Comparison of ENCODE assay signal across 8 cellular contexts in the genomic region with DNA sequence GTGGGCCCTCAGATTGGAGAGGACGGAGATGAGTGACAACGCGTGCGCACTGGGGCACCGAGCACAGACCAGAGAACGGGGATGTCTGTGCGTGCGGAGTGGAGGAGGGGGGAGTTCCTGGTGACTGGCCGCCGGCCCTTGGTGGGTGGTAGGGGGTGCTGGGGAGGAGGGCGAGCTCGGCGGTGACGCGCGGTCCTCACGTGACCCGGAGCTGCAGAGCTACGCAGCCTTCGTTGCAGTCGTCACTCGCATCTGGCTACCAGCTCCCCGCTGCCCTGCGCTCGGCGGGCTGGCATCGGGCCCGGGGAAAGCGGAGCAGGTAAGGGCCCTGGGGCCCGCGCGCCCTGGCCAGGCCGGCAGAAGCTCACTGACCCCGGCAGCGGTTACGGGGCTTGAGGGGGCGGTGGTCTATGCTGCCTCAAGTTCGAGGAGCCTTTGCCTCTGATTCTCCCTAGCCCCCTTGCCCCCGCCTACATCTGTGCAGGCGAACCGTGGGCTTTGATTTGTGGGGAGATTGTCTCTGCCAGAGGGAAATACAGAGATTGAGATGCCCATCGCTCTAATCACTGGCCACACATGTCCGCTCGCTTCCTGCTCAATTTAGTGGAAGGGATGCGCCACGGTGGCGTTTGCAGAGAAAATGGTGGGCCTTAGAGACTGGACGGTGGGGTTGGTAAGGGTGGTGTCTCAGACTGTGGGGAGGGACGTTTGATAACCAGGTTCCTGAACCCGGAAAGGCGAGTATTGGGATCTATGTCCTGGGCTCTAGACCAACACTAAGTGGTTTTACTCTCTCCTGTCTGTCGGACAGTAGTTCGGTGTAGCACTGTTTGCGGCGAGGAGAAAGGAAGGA. TPM values are rescaled to one million over a fixed set of nuclear protein-coding genes. Genes with fewer than 3 reads are reported as not detected.
DNase-seq lines count a peak whose midpoint lies in the region; ATAC-seq, FAIRE-seq and TF ChIP-seq lines count a peak whose summit lies in the region.

A gene (plus strand): TSS at position 245 of the 853 bp plus-strand sequence. CDS start 3,134 bp downstream, outside the sequence.

- H3K9ac ChIP-seq in H1 (replicated peaks in 1 of 4; ENCODE audit: extremely low read depth in 1 of 4, low read depth in 3 of 4, low read length in 3 of 4), result peak within 1 kb of the TSS; percentile 51 to 83 (median 70)

- no peak within 1 kb of the TSS for H4K91ac ChIP-seq in H1 (replicated peaks; ENCODE audit: insufficient read length, low read length)

- no peaks in the 10 kb centered on the region for H3K9me3 ChIP-seq in H1 (ENCODE audit: insufficient read depth in 2 of 2, low read depth in 1 of 2, low read length in 1 of 2)

- no peak within 1 kb of the TSS for H3K23ac ChIP-seq in H1 (ENCODE audit: insufficient read length)

- H3K4me1 Mint-ChIP-seq in activated CD8-positive, alpha-beta T cell treated with anti-CD3 and anti-CD28 coated beads for 36 hours (ENCODE audit: low read depth), result peaks cover 7% of the 10 kb centered on the region
- peaks cover 14% of the 10 kb centered on the region for H3K4me1 Mint-ChIP-seq in mesothelial cell of epicardium

- H4K8ac ChIP-seq in H1 (ENCODE audit: extremely low read depth, insufficient read depth, low read length), result 0 out of 2 replicates have a peak within 1 kb of the TSS, but pooled peaks have one; percentile 35

- H3K4me3 Mint-ChIP-seq in activated CD8-positive, alpha-beta T cell treated with anti-CD3 and anti-CD28 coated beads for 36 hours, result peak within 1 kb of the TSS; percentile 76
- peak within 1 kb of the TSS; percentile 74 for H3K4me3 Mint-ChIP-seq in mesothelial cell of epicardium

- peak in 1 of 2 experiments; percentile 60; a peak in 1 of 3 replicates for TF ChIP-seq POLR2A in H1 (IDR thresholded peaks at IDR 0.05; ENCODE audit: control extremely low read depth in 1 of 2, low read depth in 2 of 2, low read length in 2 of 2)

- H3K4me3 ChIP-seq in H1 (ENCODE audit: extremely low read depth in 1 of 4, insufficient read depth in 2 of 4, low read depth in 3 of 4, low read length in 4 of 4), result peak within 1 kb of the TSS; percentile 50 to 76 (median 66)

- TF ChIP-seq EP300 in H1 (IDR thresholded peaks at IDR 0.05; ENCODE audit: borderline replicate concordance in 1 of 2, low read depth in 2 of 2, low read length in 2 of 2), result no peak

- no peak within 1 kb of the TSS for H3K27ac ChIP-seq in H1 (ENCODE audit: low read depth, low read length)

- peaks cover 0 to 3% (median 0%) of the 10 kb centered on the region in 4 experiments; a peak in 2 of 7 replicates for H3K4me1 ChIP-seq in H1 (replicated peaks in 1 of 4; ENCODE audit: control insufficient read depth in 3 of 4, insufficient read depth in 4 of 4, low read length in 3 of 4)

- no peak within 1 kb of the TSS for H2BK20ac ChIP-seq in H1 (ENCODE audit: low read length)

- CTCF ChIA-PET in activated CD8-positive, alpha-beta T cell treated with anti-CD3 and anti-CD28 coated beads for 36 hours (lab: Charles Lee), result no interaction called here
- CTCF ChIA-PET in H1 (lab: Charles Lee; ENCODE audit: partially characterized antibody), result interaction anchor here (1.1 kb wide), 1 partner anchor 70 kb away, joined by 3 read pairs; no protein-coding TSS in a partner anchor

- DNase-seq in ELF-1 (ENCODE audit: low read depth, low spot score) (peak; percentile 78), NCI-H2029 (lab: John Stamatoyannopoulos, UW) (peak; percentile 13), H1 (ENCODE audit: low read depth in 1 of 2, low spot score in 2 of 2) (peak; percentile 41 to 73), mesothelial cell of epicardium (ENCODE audit: low spot score in 2 of 2, unreplicated experiment in 2 of 2) (peak; percentile 48 to 64), COLO668 (lab: John Stamatoyannopoulos, UW; ENCODE audit: unreplicated experiment) (no peak)
- peak; percentile 60 for DNase-seq in activated CD8-positive, alpha-beta T cell treated with anti-CD3 and anti-CD28 coated beads for 36 hours
- DNase-seq in stimulated activated CD8-positive, alpha-beta memory T cell treated with anti-CD3 and anti-CD28 coated beads, Interleukin-15, amount 100 ng/mL, for 4 hours (ENCODE audit: low read depth in 2 of 2), result peak; percentile 1 to 2

- POLR2A ChIA-PET in activated CD8-positive, alpha-beta T cell treated with anti-CD3 and anti-CD28 coated beads for 36 hours (lab: Charles Lee), result no interaction called here
- POLR2A ChIA-PET in H1 (lab: Charles Lee; ENCODE audit: partially characterized antibody), result interaction anchor here (0.8 to 1.9 kb wide), 3 partner anchors 9 to 25 kb away, joined by 3 to 5 read pairs (median 5); no protein-coding TSS in a partner anchor

- H2AFZ ChIP-seq in H1 (ENCODE audit: low read length), result peak within 1 kb of the TSS; percentile 76

- peaks cover 0 to 14% (median 2%) of the 10 kb centered on the region in 4 experiments; a peak in 3 of 8 replicates for H3K36me3 ChIP-seq in H1 (ENCODE audit: control insufficient read depth in 2 of 4, insufficient read depth in 4 of 4, low read length in 3 of 4)

- ATAC-seq in activated CD8-positive, alpha-beta T cell treated with anti-CD3 and anti-CD28 coated beads for 36 hours, result peak; percentile 90
- no peak for ATAC-seq in HG03460 (IDR thresholded peaks at IDR 0.05; ENCODE audit: unreplicated experiment)

- peak within 1 kb of the TSS; percentile 4 for H3K4ac ChIP-seq in H1 (replicated peaks; ENCODE audit: insufficient read length, low read depth, low read length)

- H4K20me1 ChIP-seq in H1 (replicated peaks in 1 of 2; ENCODE audit: control insufficient read depth in 1 of 2, insufficient read depth in 2 of 2, low read length in 2 of 2), result peaks cover 0 to 1% of the 10 kb centered on the region in 2 experiments

- H2BK12ac ChIP-seq in H1 (ENCODE audit: low read depth, low read length), result no peak within 1 kb of the TSS

- no peaks in the 10 kb centered on the region for H3K79me1 ChIP-seq in H1 (ENCODE audit: low read depth, low read length)

- peak within 1 kb of the TSS; percentile 88 to 93 for H3K4me2 ChIP-seq in H1 (ENCODE audit: insufficient read depth in 1 of 2, low read depth in 2 of 2, low read length in 2 of 2)

- H3K36me3 Mint-ChIP-seq in activated CD8-positive, alpha-beta T cell treated with anti-CD3 and anti-CD28 coated beads for 36 hours (ENCODE audit: low read depth), result peaks cover 2% of the 10 kb centered on the region
- H3K36me3 Mint-ChIP-seq in mesothelial cell of epicardium, result peaks cover 15% of the 10 kb centered on the region

- H3K18ac ChIP-seq in H1 (ENCODE audit: extremely low read depth, low read length), result no peak within 1 kb of the TSS

- H2BK5ac ChIP-seq in H1 (ENCODE audit: low read depth, low read length), result no peak within 1 kb of the TSS

- peak within 1 kb of the TSS; percentile 25 for H3K27ac Mint-ChIP-seq in activated CD8-positive, alpha-beta T cell treated with anti-CD3 and anti-CD28 coated beads for 36 hours
- H3K27ac Mint-ChIP-seq in mesothelial cell of epicardium, result peak within 1 kb of the TSS; percentile 91

- no peaks in the 10 kb centered on the region for H3K9me3 Mint-ChIP-seq in activated CD8-positive, alpha-beta T cell treated with anti-CD3 and anti-CD28 coated beads for 36 hours
- peaks cover 14% of the 10 kb centered on the region for H3K9me3 Mint-ChIP-seq in mesothelial cell of epicardium

- no peak for TF ChIP-seq RAD21 in H1 (IDR thresholded peaks at IDR 0.05 in 1 of 2, conservative IDR thresholded peaks at IDR 0.05 in 1 of 2; ENCODE audit: low read depth in 2 of 2, low read length in 2 of 2)

- H3K56ac ChIP-seq in H1 (replicated peaks; ENCODE audit: insufficient read length, low read depth, low read length), result no peak within 1 kb of the TSS

- no peak within 1 kb of the TSS for H2BK15ac ChIP-seq in H1 (ENCODE audit: low read length)

- intact Hi-C loops in activated CD8-positive, alpha-beta T cell treated with anti-CD3 and anti-CD28 coated beads for 36 hours (cut with micrococcal nuclease), result no loop called here

- H4K5ac ChIP-seq in H1 (ENCODE audit: insufficient read length, low read depth, low read length), result no peak within 1 kb of the TSS

- no peak for TF ChIP-seq CTCF in activated CD8-positive, alpha-beta T cell treated with anti-CD3 and anti-CD28 coated beads for 36 hours (IDR thresholded peaks at IDR 0.05)
- TF ChIP-seq CTCF in H1 (IDR thresholded peaks at IDR 0.05; ENCODE audit: control extremely low read depth in 1 of 3, insufficient read depth in 1 of 3, low read depth in 1 of 3, low read length in 3 of 3) (no peak), mesothelial cell of epicardium (IDR thresholded peaks at IDR 0.05; ENCODE audit: unreplicated experiment) (no peak)

- FAIRE-seq in H1 (lab: Jason Lieb, UNC), result peak; percentile 79

- H3K14ac ChIP-seq in H1 (ENCODE audit: insufficient read length), result no peak within 1 kb of the TSS

- peaks cover 3% of the 10 kb centered on the region; the same call in 1 of the 2 replicates for H3K23me2 ChIP-seq in H1 (ENCODE audit: low read depth, low read length)

- H3K27me3 Mint-ChIP-seq in activated CD8-positive, alpha-beta T cell treated with anti-CD3 and anti-CD28 coated beads for 36 hours, result no peaks in the 10 kb centered on the region
- no peaks in the 10 kb centered on the region for H3K27me3 Mint-ChIP-seq in mesothelial cell of epicardium (ENCODE audit: low read depth)

- H3K27me3 ChIP-seq in H1 (replicated peaks in 1 of 4; ENCODE audit: control insufficient read depth in 3 of 4, extremely low read depth in 1 of 4, insufficient read depth in 3 of 4, low read length in 3 of 4), result no peaks in the 10 kb centered on the region

- 33% methylated on average over 10 of the region's 55 CpGs; no CpG with 5 or more reads in 1 of the 2 experiments for WGBS in H1 (ENCODE audit: extremely low coverage in 1 of 2, insufficient coverage in 1 of 2, insufficient read length in 1 of 2, insufficient replicate concordance in 2 of 2, low coverage in 1 of 2, low lambda C conversion rate in 2 of 2, missing lambda C conversion rate in 1 of 2), 2 experiments

- no peak within 1 kb of the TSS for H2BK120ac ChIP-seq in H1 (replicated peaks; ENCODE audit: low read depth, low read length)

- no peaks in the 10 kb centered on the region for H3K79me2 ChIP-seq in H1 (ENCODE audit: control insufficient read depth in 1 of 2, insufficient read depth in 2 of 2, low read length in 2 of 2)

- no peak within 1 kb of the TSS for H2AK5ac ChIP-seq in H1 (ENCODE audit: low read depth, low read length)

TF ChIP-seq in H1, 55 proteins besides CTCF, POLR2A, EP300 and RAD21 (continues in another document):
- TF ChIP-seq YY1 (IDR thresholded peaks at IDR 0.05; ENCODE audit: low read depth, low read length), result no peak

RNA-seq across cellular contexts. Expression of the gene that starts here (rescaled TPM):
- 1 to 10 TPM; 4.8 to 5.8 TPM for total RNA-seq in activated CD8-positive, alpha-beta T cell treated with anti-CD3 and anti-CD28 coated beads for 36 hours
- 14.5 and 15.4 TPM in 2 replicates for total RNA-seq in H1 (2021; fragmentation: NEBNext Ultra II Directional; extraction: Animal tissue kit (Norgen Biotek cat#: 25700))
- 3.2 and 3.7 TPM in 2 replicates for polyA plus RNA-seq in H1 (2011; rRNA removed)
- polyA plus RNA-seq in H1 (2011; cell fraction: cytosol; rRNA removed), result 6.3 TPM
- polyA plus RNA-seq in H1 (2011; cell fraction: nucleus; rRNA removed), result 13.1 TPM
- 11.9 to 14.4 TPM (median 13.6 TPM) in 4 replicates for polyA plus RNA-seq in H1 (2012, experiment 1 of 2)
- 4.8 TPM for polyA plus RNA-seq in H1 (2012, experiment 2 of 2)
- 8.7 TPM for polyA plus RNA-seq in H1 (2013, experiment 1 of 2)
- polyA plus RNA-seq in H1 (2013, experiment 2 of 2), result 6.7 TPM
- 9.4 and 15.4 TPM in 2 replicates for polyA minus RNA-seq in H1 (2011; rRNA and poly(A)+ RNA removed)
- polyA minus RNA-seq in H1 (2011; cell fraction: cytosol; rRNA and poly(A)+ RNA removed), result 5.1 TPM
- polyA minus RNA-seq in H1 (2011; cell fraction: nucleus; rRNA and poly(A)+ RNA removed), result 10.6 TPM
- total RNA-seq in mesothelial cell of epicardium, result 29.0 to 30.8 TPM (median 29.4 TPM) in 3 replicates
